In the genomic region with DNA sequence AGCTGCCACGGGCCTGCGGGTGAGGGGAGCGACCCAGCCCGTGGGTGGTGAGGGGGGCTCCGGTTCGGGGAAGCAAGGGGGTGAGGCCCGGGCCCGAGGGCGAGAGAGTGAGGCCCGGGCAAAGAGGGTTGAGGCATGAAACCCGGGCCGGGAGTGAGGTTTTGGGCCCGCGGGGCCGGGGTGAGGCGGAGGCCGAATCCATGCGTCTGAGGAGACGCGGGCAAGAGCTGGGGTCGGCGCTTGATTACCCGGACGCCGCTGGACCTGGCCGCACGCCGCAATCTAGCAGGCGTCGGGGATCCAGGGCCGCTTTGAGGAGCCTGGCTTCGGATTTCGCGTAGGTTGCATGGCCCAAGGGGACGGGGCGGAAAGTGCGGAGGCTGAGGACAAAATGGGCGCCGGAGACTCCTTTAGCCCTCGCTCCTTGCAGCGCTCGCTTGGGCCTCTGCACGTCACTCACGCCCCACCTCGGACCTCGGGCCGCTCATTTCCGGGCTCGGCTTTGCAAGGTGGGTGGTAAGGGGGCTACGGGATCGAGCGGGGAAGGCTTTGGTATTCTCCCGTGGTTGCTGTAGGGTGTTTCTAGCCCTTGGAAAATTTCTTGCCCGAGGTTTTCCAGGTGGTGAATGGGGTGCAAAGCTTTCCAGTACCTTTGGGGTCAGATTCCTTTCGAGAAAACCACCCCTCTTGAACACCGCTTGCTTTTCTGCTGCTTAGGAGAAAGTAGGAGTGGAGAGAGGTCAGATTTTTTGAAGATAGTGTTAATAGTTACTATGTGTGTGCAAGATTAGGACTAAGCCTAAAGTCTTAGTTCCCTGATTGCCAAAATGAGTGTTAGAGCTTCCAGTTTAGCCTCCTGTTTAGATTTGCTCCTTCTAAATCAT, we compare ENCODE assay signal across 8 cellular contexts. TPM values are rescaled to one million over a fixed set of nuclear protein-coding genes. Genes with fewer than 3 reads are reported as not detected.
DNase-seq lines count a peak whose midpoint lies in the region; ATAC-seq lines count a peak whose summit lies in the region.

No MANE protein-coding gene starts in this region.

- H3K4me3 ChIP-seq in ectodermal cell (ENCODE audit: insufficient read depth, low read depth, low read length), result peak overlapping the region; percentile 77

- WGBS in ectodermal cell, 2 experiments, result 0 to 1% methylated on average over 56 of the region's 56 CpGs

- no peaks in the 10 kb centered on the region for H3K36me3 ChIP-seq in ectodermal cell (ENCODE audit: control insufficient read depth, insufficient read depth, low read length)

- peak; percentile 31 for ATAC-seq in HG02840 (IDR thresholded peaks at IDR 0.05; ENCODE audit: low FRiP score, unreplicated experiment)

- no peaks in the 10 kb centered on the region for H3K27me3 ChIP-seq in ectodermal cell (ENCODE audit: control insufficient read depth, insufficient read depth, low read length, poor library complexity, severe bottlenecking)

- DNase-seq in SIG-M5 treated with dmso at 0.1 percent for 504 hours (lab: John Stamatoyannopoulos, UW; ENCODE audit: unreplicated experiment) (peak; percentile 52), SIG-M5 (lab: John Stamatoyannopoulos, UW) (no peak), NCI-H2107 treated with DMSO at 0.1 percent for 48 hours (lab: John Stamatoyannopoulos, UW; ENCODE audit: unreplicated experiment) (peak; percentile 15), medulla oblongata (ENCODE audit: extremely low spot score) (peak; percentile 52)
- peak; percentile 47 to 62 for DNase-seq in activated CD4-positive, alpha-beta T cell treated with anti-CD3 and anti-CD28 coated beads, Interleukin-2, amount 50 U/mL, for 48 hours
- DNase-seq in stimulated activated CD8-positive, alpha-beta memory T cell treated with anti-CD3 and anti-CD28 coated beads, Interleukin-15, amount 100 ng/mL, for 1 hour (ENCODE audit: low read depth), result peak; percentile 7

- H3K4me1 ChIP-seq in ectodermal cell (ENCODE audit: control insufficient read depth, insufficient read depth, low read length), result peaks cover 7% of the 10 kb centered on the region

- H3K9me3 ChIP-seq in ectodermal cell (ENCODE audit: control insufficient read depth, low read length), result no peaks in the 10 kb centered on the region

- peak overlapping the region; percentile 97 for H3K27ac ChIP-seq in ectodermal cell (ENCODE audit: insufficient read depth, low read depth, low read length, poor library complexity, severe bottlenecking)

RNA-seq across cellular contexts. Expression of a gene that starts 0.8 kb away (rescaled TPM):
- 84.1 TPM for polyA plus RNA-seq in ectodermal cell (2013, experiment 1 of 4)
- polyA plus RNA-seq in ectodermal cell (2013, experiment 2 of 4), result 110 TPM
- 91.3 TPM for polyA plus RNA-seq in ectodermal cell (2013, experiment 3 of 4)
- polyA plus RNA-seq in ectodermal cell (2013, experiment 4 of 4), result 106 TPM
